ENCODE assay signal across 10 cellular contexts in genomic region chr11:73147771-73148681, GRCh38. TPM values are rescaled to one million over a fixed set of nuclear protein-coding genes. Genes with fewer than 3 reads are reported as not detected.
DNase-seq lines count a peak whose midpoint lies in the region; ATAC-seq, FAIRE-seq and TF ChIP-seq lines count a peak whose summit lies in the region.
"Had no signal": no experiment of that assay in that cellular context is flagged by ENCODE, and none has a peak within 500 bp of the region (broad histone marks: within the 10 kb centered on the region; RNA-seq: fewer than 3 reads in every experiment).

No MANE protein-coding gene starts in this region.

- H3K36me3 Mint-ChIP-seq in glutamatergic neuron (ENCODE audit: unreplicated experiment) = no peaks in the 10 kb centered on the region

- no peaks in the 10 kb centered on the region for H3F3A ChIP-seq in OCI-LY1 (ENCODE audit: insufficient read depth, low read length)

- no peaks in the 10 kb centered on the region for H3K27me3 Mint-ChIP-seq in glutamatergic neuron (ENCODE audit: unreplicated experiment)

- H3K27me3 ChIP-seq in OCI-LY1 (ENCODE audit: insufficient read depth, low read length) = no peaks in the 10 kb centered on the region
- no peaks in the 10 kb centered on the region for H3K27me3 ChIP-seq in gastrocnemius medialis
- H3K27me3 ChIP-seq: colonic mucosa had no signal

- no peak overlapping the region for H3K4me2 ChIP-seq in OCI-LY1 (ENCODE audit: low read length)

- no peak overlapping the region for H3K27ac Mint-ChIP-seq in glutamatergic neuron (ENCODE audit: unreplicated experiment)

- no peak for FAIRE-seq in H54 (lab: Jason Lieb, UNC)

- H3K36me3 ChIP-seq in OCI-LY1 (ENCODE audit: insufficient read depth, low read length) = no peaks in the 10 kb centered on the region
- H3K36me3 ChIP-seq in gastrocnemius medialis = no peaks in the 10 kb centered on the region
- H3K36me3 ChIP-seq: colonic mucosa had no signal

- TF ChIP-seq CTCF in OCI-LY1 (IDR thresholded peaks at IDR 0.05; ENCODE audit: low read length) = no peak
- no peak for TF ChIP-seq CTCF in gastrocnemius medialis (IDR thresholded peaks at IDR 0.05 in 4 of 5, conservative IDR thresholded peaks at IDR 0.05 in 1 of 5)
- TF ChIP-seq CTCF in glutamatergic neuron (IDR thresholded peaks at IDR 0.05; ENCODE audit: partially characterized antibody, unreplicated experiment) = no peak

- H3K4me3 ChIP-seq in OCI-LY1 (ENCODE audit: low read depth, low read length, poor library complexity, severe bottlenecking) = no peak overlapping the region
- peak overlapping the region in 1 of 4 donors; percentile 30 for H3K4me3 ChIP-seq in gastrocnemius medialis
- H3K4me3 ChIP-seq: colonic mucosa had no signal

- H3K9me3 ChIP-seq in OCI-LY1 (ENCODE audit: low read length) (no peaks in the 10 kb centered on the region), gastrocnemius medialis (no peaks in the 10 kb centered on the region)
- H3K9me3 ChIP-seq: colonic mucosa had no signal

- H3K4me1 ChIP-seq in OCI-LY1 (ENCODE audit: insufficient read depth, low read length, severe bottlenecking) (peaks cover 85% of the 10 kb centered on the region), gastrocnemius medialis (peaks cover 41 to 47% of the 10 kb centered on the region in 2 donors)

- peak overlapping the region; percentile 100 for H3K27ac ChIP-seq in OCI-LY1 (ENCODE audit: low read depth, low read length, poor library complexity, severe bottlenecking)
- H3K27ac ChIP-seq in gastrocnemius medialis = peak overlapping the region; percentile 65 to 84 (median 80)
- H3K27ac ChIP-seq: colonic mucosa had no signal

- H2AFZ ChIP-seq in OCI-LY1 (ENCODE audit: low read length) = no peak overlapping the region

- intact Hi-C loops in cardiac septum (cut with DNase I) = loop anchor here (2.0 kb wide), 1 partner anchor 27 kb away; no protein-coding TSS in a partner anchor
- intact Hi-C loops in gastrocnemius medialis (cut with DNase I; ENCODE audit: low total_unique reads) = loop anchor here (10.0 kb wide), 1 partner anchor 223 kb away; no protein-coding TSS in a partner anchor

- peak overlapping the region; percentile 26; the same call in 1 of the 2 replicates for H3K9ac ChIP-seq in OCI-LY1 (ENCODE audit: low read length)

- POLR2A ChIA-PET in HEK293T (lab: Yijun Ruan, JAX) = interaction anchor here (1.6 kb wide), 1 partner anchor 10 kb away, joined by 4 read pairs; no protein-coding TSS in a partner anchor

- no peaks in the 10 kb centered on the region for H3K9me2 ChIP-seq in OCI-LY1 (ENCODE audit: low read depth, low read length)

- H3K4me1 Mint-ChIP-seq in glutamatergic neuron (ENCODE audit: low read depth, unreplicated experiment) = peaks cover 4% of the 10 kb centered on the region

- in situ Hi-C loops in gastrocnemius medialis (cut with MboI; ENCODE audit: low sequenced_read_pairs in 4 of 4) = no loop called here

- ATAC-seq in gastrocnemius medialis (peak; percentile 58 to 78), GM19452 (IDR thresholded peaks at IDR 0.05; ENCODE audit: unreplicated experiment) (no peak)

- peaks cover 5% of the 10 kb centered on the region for H3K9me3 Mint-ChIP-seq in glutamatergic neuron (ENCODE audit: unreplicated experiment)

- H3K79me2 ChIP-seq in OCI-LY1 (ENCODE audit: insufficient read depth, low read length) = no peaks in the 10 kb centered on the region

- no peak overlapping the region for H3K4me3 Mint-ChIP-seq in glutamatergic neuron (ENCODE audit: unreplicated experiment)

- DNase-seq in H54 (ENCODE audit: insufficient read length, low spot score) (peak; percentile 44), cardiac septum (ENCODE audit: low spot score) (peak; percentile 84), gastrocnemius medialis (peak; percentile 70 to 77), glutamatergic neuron (no peak), DMS114 treated with DMSO at 0.1 percent for 48 hours (lab: John Stamatoyannopoulos, UW; ENCODE audit: unreplicated experiment) (no peak), HEK293T (ENCODE audit: extremely low spot score) (no peak)
- DNase-seq: colonic mucosa; stimulated activated CD4-positive, alpha-beta T cell treated with anti-CD3 and anti-CD28 coated beads, Interleukin-15, amount 100 ng/mL, for 24 hours had no signal

- no peak for TF ChIP-seq POLR2A in H54 (IDR thresholded peaks at IDR 0.05; ENCODE audit: low read depth, low read length)
- TF ChIP-seq POLR2A in gastrocnemius medialis (IDR thresholded peaks at IDR 0.05) = no peak

- H4K20me1 ChIP-seq in OCI-LY1 (ENCODE audit: insufficient read depth, low read length) = no peaks in the 10 kb centered on the region

- CTCF ChIA-PET in HEK293T (lab: Yijun Ruan, JAX) = no interaction called here

TF ChIP-seq in HEK293T, 16 proteins besides CTCF, POLR2A, EP300 and RAD21:
- TF ChIP-seq ZNF384 (IDR thresholded peaks at IDR 0.05) (no peak), FOXM1 (IDR thresholded peaks at IDR 0.05; ENCODE audit: borderline replicate concordance) (no peak), TARDBP (IDR thresholded peaks at IDR 0.05) (no peak), LEF1 (IDR thresholded peaks at IDR 0.05; ENCODE audit: borderline replicate concordance) (no peak), FOXK2 (IDR thresholded peaks at IDR 0.05) (no peak), ELF4 (IDR thresholded peaks at IDR 0.05) (no peak), NFRKB (IDR thresholded peaks at IDR 0.05) (no peak)

RNA-seq across cellular contexts. Expression of gene FCHSD2, which starts 5.9 kb away (rescaled TPM):
- total RNA-seq in cardiac septum (56.6 TPM), gastrocnemius medialis (1 to 10 TPM; 5.6 to 10.0 (median 8.0) TPM), glutamatergic neuron (ENCODE audit: unreplicated experiment) (19.7 TPM)

Comparison
In these comparisons a context has a peak if more than half of its experiments do, and no peak if none do; other contexts are left out.
1. DNase-seq: peak in H54 (single experiment), cardiac septum (single experiment) and gastrocnemius medialis (2 of 2); none in glutamatergic neuron (single experiment), DMS114 treated with DMSO at 0.1 percent for 48 hours (single experiment) and HEK293T (single experiment).